10 cellular contexts compared by ENCODE assay signal in the genomic region with DNA sequence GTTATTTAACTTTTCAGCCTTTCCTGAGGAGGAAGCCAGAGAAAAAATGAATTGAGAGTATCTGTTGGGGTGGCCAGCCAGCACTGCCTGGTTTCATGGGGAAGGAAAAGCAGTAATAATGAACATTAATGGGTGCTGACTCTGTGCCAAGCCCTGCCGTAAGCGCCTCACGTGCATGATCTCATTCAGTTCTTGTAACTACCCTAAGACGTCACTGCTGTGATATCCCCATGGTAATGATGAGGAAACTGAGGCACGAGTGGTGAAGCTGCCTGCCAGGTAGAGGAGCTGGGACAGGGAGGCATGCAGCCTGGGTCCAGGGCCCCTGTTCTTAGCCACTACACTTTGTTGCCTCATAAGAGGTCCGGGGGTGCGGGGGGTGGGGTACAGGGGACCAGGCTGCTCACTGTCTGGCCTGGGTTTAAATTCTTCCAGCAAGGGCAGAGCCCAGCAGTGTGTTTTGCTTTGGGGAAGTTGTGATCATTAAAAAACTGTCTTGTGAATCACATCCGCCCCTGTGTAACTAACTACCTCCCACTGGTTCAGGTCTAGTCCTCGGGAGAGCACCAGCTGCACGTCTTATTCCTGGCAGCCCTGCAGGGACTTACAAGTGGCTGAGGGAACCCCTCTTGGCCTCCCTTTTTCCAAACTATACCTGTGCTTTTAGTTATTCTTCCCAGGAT.
A peak's percentile ranks its signal among the peaks of the same experiment; 100 is the strongest.
DNase-seq lines count a peak whose midpoint lies in the region; ATAC-seq and TF ChIP-seq lines count a peak whose summit lies in the region.
"Had no signal": no experiment of that assay in that cellular context is flagged by ENCODE, and none has a peak within 500 bp of the region (broad histone marks: within the 10 kb centered on the region; RNA-seq: fewer than 3 reads in every experiment).

No MANE protein-coding gene starts in this region.

- TF ChIP-seq CTCF in DOHH2 (IDR thresholded peaks at IDR 0.05; ENCODE audit: low read depth, low read length, poor library complexity, severe bottlenecking) (peak; percentile 4), OCI-LY3 (IDR thresholded peaks at IDR 0.05; ENCODE audit: low read depth, low read length) (no peak; the same call in 1 of the 2 replicates), lower lobe of right lung (IDR thresholded peaks at IDR 0.05) (no peak)

- H4K20me1 ChIP-seq in DOHH2 (ENCODE audit: control insufficient read depth, insufficient read depth, low read depth, low read length) (0 out of 2 replicates have a peak, but pooled peaks cover 4% of the 10 kb centered on the region), OCI-LY3 (ENCODE audit: insufficient read depth, low read length) (no peaks in the 10 kb centered on the region)

- H3K9me2 ChIP-seq in DOHH2 (replicated peaks; ENCODE audit: control insufficient read depth, low read length) = no peaks in the 10 kb centered on the region

- TF ChIP-seq POLR2A in GM18505 (IDR thresholded peaks at IDR 0.05; ENCODE audit: borderline replicate concordance, extremely low read depth, insufficient read depth, insufficient read length) = no peak

- H3K4me1 ChIP-seq in DOHH2 (ENCODE audit: control insufficient read depth, low read length) = peaks cover 46% of the 10 kb centered on the region
- peaks cover 31% of the 10 kb centered on the region for H3K4me1 ChIP-seq in OCI-LY3 (ENCODE audit: low read length)
- H3K4me1 ChIP-seq in lower lobe of right lung = peaks cover 44% of the 10 kb centered on the region

- H3K9ac ChIP-seq in OCI-LY3 (ENCODE audit: low read length) = peak overlapping the region; percentile 56

- no peak for DNase-seq in lower lobe of right lung
- DNase-seq: Calu3, NCI-H82 had no signal

- H3K79me2 ChIP-seq in DOHH2 (ENCODE audit: control insufficient read depth, low read length) (peaks cover 21% of the 10 kb centered on the region), OCI-LY3 (ENCODE audit: low read length) (peaks cover 7% of the 10 kb centered on the region; the same call in 1 of the 2 replicates)

- H3K36me3 ChIP-seq in DOHH2 (ENCODE audit: control insufficient read depth, low read length) (peaks cover 12% of the 10 kb centered on the region), OCI-LY3 (replicated peaks; ENCODE audit: low read depth, low read length) (peaks cover 9% of the 10 kb centered on the region), lower lobe of right lung (peaks cover 11% of the 10 kb centered on the region)

- intact Hi-C loops in lower lobe of right lung (cut with DNase I) = no loop called here

- ATAC-seq in HG02938 (IDR thresholded peaks at IDR 0.05; ENCODE audit: unreplicated experiment) (peak; percentile 7), lower lobe of right lung (peak; percentile 35 to 36), HG03039 (IDR thresholded peaks at IDR 0.05; ENCODE audit: unreplicated experiment) (no peak), GM21576 (IDR thresholded peaks at IDR 0.05; ENCODE audit: unreplicated experiment) (no peak), GM18505 (IDR thresholded peaks at IDR 0.05; ENCODE audit: unreplicated experiment) (no peak), HG02970 (IDR thresholded peaks at IDR 0.05; ENCODE audit: low FRiP score, unreplicated experiment) (no peak)

- H3K4me3 ChIP-seq in DOHH2 (ENCODE audit: low read length) (peak overlapping the region; percentile 53), OCI-LY3 (ENCODE audit: low read length) (peak overlapping the region; percentile 62), lower lobe of right lung (no peak overlapping the region)

- H2AFZ ChIP-seq in OCI-LY3 (ENCODE audit: low read depth, low read length) = no peak overlapping the region

- H3K4me2 ChIP-seq in DOHH2 (ENCODE audit: low read length) = peak overlapping the region; percentile 66
- peak overlapping the region; percentile 91 for H3K4me2 ChIP-seq in OCI-LY3 (ENCODE audit: low read length)

- H3F3A ChIP-seq in DOHH2 (ENCODE audit: control insufficient read depth, insufficient read depth) = peaks cover 6% of the 10 kb centered on the region; the same call in 1 of the 2 replicates

- H3K9me3 ChIP-seq in DOHH2 (ENCODE audit: control insufficient read depth, insufficient read depth, low read length) (no peaks in the 10 kb centered on the region), OCI-LY3 (ENCODE audit: insufficient read depth, low read length) (no peaks in the 10 kb centered on the region), lower lobe of right lung (no peaks in the 10 kb centered on the region)

- H3K27me3 ChIP-seq in DOHH2 (ENCODE audit: control insufficient read depth, low read length) (no peaks in the 10 kb centered on the region), OCI-LY3 (ENCODE audit: low read depth, low read length) (no peaks in the 10 kb centered on the region), lower lobe of right lung (ENCODE audit: low read depth) (no peaks in the 10 kb centered on the region)

- H3K27ac ChIP-seq in DOHH2 (ENCODE audit: low read depth, low read length) = peak overlapping the region; percentile 67
- peak overlapping the region; percentile 84 for H3K27ac ChIP-seq in OCI-LY3 (ENCODE audit: low read length)
- no peak overlapping the region for H3K27ac ChIP-seq in lower lobe of right lung

Comparison
In these comparisons a context has a peak if more than half of its experiments do, and no peak if none do; other contexts are left out.
1. ATAC-seq: peak in HG02938 (single experiment) and lower lobe of right lung (2 of 2); none in HG03039 (single experiment), GM21576 (single experiment), GM18505 (single experiment) and HG02970 (single experiment).